In the genomic region with DNA sequence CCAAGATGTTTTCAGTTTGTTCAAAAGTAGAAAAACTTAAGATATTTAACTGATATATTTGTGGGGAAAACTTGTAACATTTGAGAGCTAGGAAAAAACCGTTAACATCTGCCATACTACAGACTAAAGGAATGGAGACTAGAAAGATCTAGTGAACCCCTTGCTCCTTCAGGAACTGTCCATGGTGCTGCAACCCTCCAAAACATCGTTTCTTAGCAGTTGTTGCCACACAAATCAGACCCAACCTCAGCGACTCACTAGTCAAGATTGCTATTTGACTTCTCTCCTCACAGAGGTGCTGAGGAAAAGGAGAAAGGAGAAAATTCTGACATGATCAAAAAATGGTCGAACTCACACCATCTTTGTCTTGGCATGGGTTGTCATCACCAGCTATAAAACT, we compare ENCODE assay signal across 12 cellular contexts.
DNase-seq lines count a peak whose midpoint lies in the region; ATAC-seq and TF ChIP-seq lines count a peak whose summit lies in the region.
"Had no signal": no experiment of that assay in that cellular context is flagged by ENCODE, and none has a peak within 500 bp of the region (broad histone marks: within the 10 kb centered on the region; RNA-seq: fewer than 3 reads in every experiment).

No MANE protein-coding gene starts in this region.

- no peak overlapping the region for H3K4me2 ChIP-seq in DND-41 (ENCODE audit: insufficient read depth, low read length)

- no peaks in the 10 kb centered on the region for H3K4me1 ChIP-seq in DND-41 (ENCODE audit: insufficient read depth, low read length)

- H3K9me3 ChIP-seq in DND-41 (ENCODE audit: insufficient read depth, low read length, severe bottlenecking) = no peaks in the 10 kb centered on the region

- H3K4me3 ChIP-seq in DND-41 (ENCODE audit: low read depth in 1 of 2, low read length in 2 of 2) (no peak overlapping the region), kidney epithelial cell (ENCODE audit: low read depth, low read length) (no peak overlapping the region)

- DNase-seq in DND-41 = peak; percentile 42
- peak; percentile 79 for DNase-seq in astrocyte of the hippocampus (ENCODE audit: low read depth, low spot score)
- peak; percentile 18 for DNase-seq in kidney epithelial cell (ENCODE audit: low read depth)
- no peak for DNase-seq in NCI-H187 treated with DMSO at 0.1 percent for 48 hours (lab: John Stamatoyannopoulos, UW)
- DNase-seq in NCI-H2227 treated with DMSO at 0.1 percent for 48 hours (lab: John Stamatoyannopoulos, UW) = no peak
- DNase-seq: activated CD8-positive, alpha-beta memory T cell treated with anti-CD3 and anti-CD28 coated beads, Interleukin-2, amount 50 U/mL, for 48 hours; HFFc6; NCI-H2171 treated with DMSO at 0.1 percent for 48 hours; stimulated activated CD4-positive, alpha-beta T cell treated with anti-CD3 and anti-CD28 coated beads, Interleukin-4, amount 100 ng/mL, for 24 hours had no signal

- TF ChIP-seq RAD21 in Ishikawa (IDR thresholded peaks at IDR 0.05; ENCODE audit: low read depth) = no peak

- H4K20me1 ChIP-seq in DND-41 (ENCODE audit: insufficient read depth, low read length) = no peaks in the 10 kb centered on the region

- no peak overlapping the region for H3K9ac ChIP-seq in DND-41 (ENCODE audit: low read depth, low read length)

- TF ChIP-seq EP300 in Ishikawa (IDR thresholded peaks at IDR 0.05; ENCODE audit: borderline replicate concordance) = no peak

- no peak for TF ChIP-seq CTCF in DND-41 (IDR thresholded peaks at IDR 0.05; ENCODE audit: borderline replicate concordance, extremely low read depth, low read length, poor library complexity, severe bottlenecking)
- no peak for TF ChIP-seq CTCF in kidney epithelial cell (IDR thresholded peaks at IDR 0.05; ENCODE audit: insufficient read depth, low read length, poor library complexity, severe bottlenecking)

- H3K27me3 ChIP-seq in DND-41 (ENCODE audit: insufficient read depth, low read length, poor library complexity) = no peaks in the 10 kb centered on the region
- no peaks in the 10 kb centered on the region for H3K27me3 ChIP-seq in kidney epithelial cell (ENCODE audit: control insufficient read depth, insufficient read depth, low read length)

- H2AFZ ChIP-seq in DND-41 (ENCODE audit: low read depth, low read length) = no peak overlapping the region

- H3K36me3 ChIP-seq in DND-41 (ENCODE audit: insufficient read depth, low read length) (no peaks in the 10 kb centered on the region), kidney epithelial cell (ENCODE audit: control insufficient read depth, insufficient read depth, low read length) (no peaks in the 10 kb centered on the region)

- no peaks in the 10 kb centered on the region for H3K79me2 ChIP-seq in DND-41 (ENCODE audit: insufficient read depth, low read length)

- H3K27ac ChIP-seq in DND-41 (ENCODE audit: low read length) = no peak overlapping the region

- no peak for ATAC-seq in DND-41 (ENCODE audit: insufficient read depth, low read depth)
- no peak for ATAC-seq in GM21390 (IDR thresholded peaks at IDR 0.05; ENCODE audit: unreplicated experiment)
- ATAC-seq in HG03108 (IDR thresholded peaks at IDR 0.05; ENCODE audit: unreplicated experiment) = no peak

TF ChIP-seq in Ishikawa, 13 proteins besides CTCF, POLR2A, EP300 and RAD21:
- TF ChIP-seq, protein P1, sequence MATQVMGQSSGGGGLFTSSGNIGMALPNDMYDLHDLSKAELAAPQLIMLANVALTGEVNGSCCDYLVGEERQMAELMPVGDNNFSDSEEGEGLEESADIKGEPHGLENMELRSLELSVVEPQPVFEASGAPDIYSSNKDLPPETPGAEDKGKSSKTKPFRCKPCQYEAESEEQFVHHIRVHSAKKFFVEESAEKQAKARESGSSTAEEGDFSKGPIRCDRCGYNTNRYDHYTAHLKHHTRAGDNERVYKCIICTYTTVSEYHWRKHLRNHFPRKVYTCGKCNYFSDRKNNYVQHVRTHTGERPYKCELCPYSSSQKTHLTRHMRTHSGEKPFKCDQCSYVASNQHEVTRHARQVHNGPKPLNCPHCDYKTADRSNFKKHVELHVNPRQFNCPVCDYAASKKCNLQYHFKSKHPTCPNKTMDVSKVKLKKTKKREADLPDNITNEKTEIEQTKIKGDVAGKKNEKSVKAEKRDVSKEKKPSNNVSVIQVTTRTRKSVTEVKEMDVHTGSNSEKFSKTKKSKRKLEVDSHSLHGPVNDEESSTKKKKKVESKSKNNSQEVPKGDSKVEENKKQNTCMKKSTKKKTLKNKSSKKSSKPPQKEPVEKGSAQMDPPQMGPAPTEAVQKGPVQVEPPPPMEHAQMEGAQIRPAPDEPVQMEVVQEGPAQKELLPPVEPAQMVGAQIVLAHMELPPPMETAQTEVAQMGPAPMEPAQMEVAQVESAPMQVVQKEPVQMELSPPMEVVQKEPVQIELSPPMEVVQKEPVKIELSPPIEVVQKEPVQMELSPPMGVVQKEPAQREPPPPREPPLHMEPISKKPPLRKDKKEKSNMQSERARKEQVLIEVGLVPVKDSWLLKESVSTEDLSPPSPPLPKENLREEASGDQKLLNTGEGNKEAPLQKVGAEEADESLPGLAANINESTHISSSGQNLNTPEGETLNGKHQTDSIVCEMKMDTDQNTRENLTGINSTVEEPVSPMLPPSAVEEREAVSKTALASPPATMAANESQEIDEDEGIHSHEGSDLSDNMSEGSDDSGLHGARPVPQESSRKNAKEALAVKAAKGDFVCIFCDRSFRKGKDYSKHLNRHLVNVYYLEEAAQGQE (IDR thresholded peaks at IDR 0.05; ENCODE audit: low read depth) = peak; percentile 87
- no peak for TF ChIP-seq CREB1 (IDR thresholded peaks at IDR 0.05; ENCODE audit: low read depth)
- no peak for TF ChIP-seq TEAD4 (IDR thresholded peaks at IDR 0.05)
- no peak for TF ChIP-seq CEBPB (IDR thresholded peaks at IDR 0.05)
TF ChIP-seq in Ishikawa: peak in this region for 1.

Comparison
In these comparisons a context has a peak if more than half of its experiments do, and no peak if none do; other contexts are left out.
1. DNase-seq: peak in DND-41 (single experiment), astrocyte of the hippocampus (single experiment) and kidney epithelial cell (single experiment); none in NCI-H187 treated with DMSO at 0.1 percent for 48 hours (single experiment) and NCI-H2227 treated with DMSO at 0.1 percent for 48 hours (single experiment).